8 cellular contexts compared by ENCODE assay signal in the genomic region with DNA sequence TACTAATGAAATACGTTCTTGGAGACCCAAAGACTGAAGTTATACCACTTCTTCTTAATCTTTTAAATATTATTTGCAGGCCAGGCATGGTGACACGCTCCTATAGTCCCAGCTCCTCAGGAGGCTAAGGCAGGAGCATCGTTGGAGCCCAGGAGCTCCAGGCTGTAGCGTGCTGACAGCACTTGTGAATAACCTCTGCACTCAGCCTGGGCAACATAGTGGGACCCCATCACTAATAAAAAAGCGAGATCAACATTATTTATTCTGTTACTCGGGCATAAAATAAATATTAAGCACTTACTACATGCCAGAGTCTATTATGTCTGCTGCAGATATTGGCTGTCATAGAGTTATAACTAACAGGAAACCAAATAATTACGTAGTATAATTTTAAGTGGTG. TPM values are rescaled to one million over a fixed set of nuclear protein-coding genes. Genes with fewer than 3 reads are reported as not detected.
A peak's percentile ranks its signal among the peaks of the same experiment; 100 is the strongest.
DNase-seq lines count a peak whose midpoint lies in the region; TF ChIP-seq lines count a peak whose summit lies in the region.

No MANE protein-coding gene starts in this region.

- H3K9me3 ChIP-seq in CD8-positive, alpha-beta memory T cell (ENCODE audit: low read length): no peaks in the 10 kb centered on the region
- H3K9me3 ChIP-seq in OCI-LY7 (ENCODE audit: low read length) (no peaks in the 10 kb centered on the region), parathyroid adenoma (ENCODE audit: control insufficient read depth, low read length) (no peaks in the 10 kb centered on the region)

- no peaks in the 10 kb centered on the region for H3K9me3 Mint-ChIP-seq in CD8-positive, alpha-beta memory T cell

- peaks cover 51% of the 10 kb centered on the region for H3K79me2 ChIP-seq in OCI-LY7 (ENCODE audit: insufficient read depth, low read depth, low read length)
- H3K79me2 ChIP-seq in parathyroid adenoma: peaks cover 28% of the 10 kb centered on the region

- peak overlapping the region; percentile 92 to 100 (median 97) for H3K4me3 Mint-ChIP-seq in CD8-positive, alpha-beta memory T cell

- POLR2A ChIA-PET in CD8-positive, alpha-beta memory T cell (lab: Charles Lee): interaction anchor here (3.0 kb wide), 1 partner anchor 43 kb away, joined by 93 read pairs; a partner anchor contains a TSS
- POLR2A ChIA-PET in OCI-LY7 (lab: Charles Lee): interaction anchor here (0.6 to 3.0 kb wide), 13 partner anchors 9 to 388 kb away, joined by 3 to 49 read pairs (median 5); a partner anchor contains a TSS

- H3K9me2 ChIP-seq in OCI-LY7 (ENCODE audit: insufficient read depth, low read length): no peaks in the 10 kb centered on the region

- H3K27ac ChIP-seq in CD8-positive, alpha-beta memory T cell (ENCODE audit: low read depth, low read length): peak overlapping the region; percentile 93
- peak overlapping the region; percentile 72 for H3K27ac ChIP-seq in OCI-LY7 (ENCODE audit: low read depth, low read length, poor library complexity, severe bottlenecking)
- H3K27ac ChIP-seq in parathyroid adenoma: no peak overlapping the region

- peaks cover 3% of the 10 kb centered on the region for H3K36me3 ChIP-seq in CD8-positive, alpha-beta memory T cell (ENCODE audit: insufficient read depth, low read length)
- H3K36me3 ChIP-seq in OCI-LY7 (ENCODE audit: insufficient read depth, low read length): peaks cover 30% of the 10 kb centered on the region
- H3K36me3 ChIP-seq in parathyroid adenoma (ENCODE audit: control insufficient read depth, insufficient read depth, low read length): no peaks in the 10 kb centered on the region

- H2AFZ ChIP-seq in OCI-LY7 (ENCODE audit: low read length) (peak overlapping the region; percentile 70), parathyroid adenoma (peak overlapping the region; percentile 80)

- peaks cover 0 to 29% (median 3%) of the 10 kb centered on the region in 3 donors for H3K36me3 Mint-ChIP-seq in CD8-positive, alpha-beta memory T cell

- peaks cover 42 to 49% (median 47%) of the 10 kb centered on the region in 3 donors for H3K4me1 Mint-ChIP-seq in CD8-positive, alpha-beta memory T cell

- peaks cover 31% of the 10 kb centered on the region for H3K4me1 ChIP-seq in CD8-positive, alpha-beta memory T cell (ENCODE audit: insufficient read depth, low read length)
- H3K4me1 ChIP-seq in OCI-LY7 (ENCODE audit: insufficient read depth, low read length, poor library complexity, severe bottlenecking) (peaks cover 29% of the 10 kb centered on the region), parathyroid adenoma (no peaks in the 10 kb centered on the region)

- peak overlapping the region; percentile 70 for H3K4me2 ChIP-seq in OCI-LY7 (ENCODE audit: low read length)
- peak overlapping the region; percentile 83 for H3K4me2 ChIP-seq in parathyroid adenoma (ENCODE audit: low read length)

- H3K27me3 ChIP-seq in CD8-positive, alpha-beta memory T cell (ENCODE audit: insufficient read depth, low read length, poor library complexity, severe bottlenecking): no peaks in the 10 kb centered on the region
- H3K27me3 ChIP-seq in parathyroid adenoma (ENCODE audit: control insufficient read depth, insufficient read depth, low read length): no peaks in the 10 kb centered on the region

- peak overlapping the region; percentile 86 for H3K4me3 ChIP-seq in CD8-positive, alpha-beta memory T cell (ENCODE audit: low read length)
- peak overlapping the region; percentile 88 for H3K4me3 ChIP-seq in OCI-LY7 (ENCODE audit: low read depth, low read length, poor library complexity, severe bottlenecking)
- peak overlapping the region; percentile 91 for H3K4me3 ChIP-seq in epithelial cell of esophagus (ENCODE audit: low read length)
- peak overlapping the region; percentile 78 for H3K4me3 ChIP-seq in parathyroid adenoma (ENCODE audit: low read depth, low read length)

- no peak for DNase-seq in CD8-positive, alpha-beta memory T cell
- DNase-seq in OCI-LY7 (ENCODE audit: low spot score) (no peak), epithelial cell of esophagus (ENCODE audit: low read depth) (no peak), A172 (ENCODE audit: low spot score) (no peak), NCI-H2029 treated with DMSO at 0.1 percent for 48 hours (lab: John Stamatoyannopoulos, UW) (no peak), HuH-7.5 (ENCODE audit: low spot score) (no peak)
- DNase-seq in stimulated activated naive CD4-positive, alpha-beta T cell treated with Interleukin-2 at 50 U/mL for 16 hours (lab: John Stamatoyannopoulos, UW): no peak

- H3K27me3 Mint-ChIP-seq in CD8-positive, alpha-beta memory T cell: no peaks in the 10 kb centered on the region

- no TSS peak for BruUV-seq in OCI-LY7 (replicated peaks; lab: Mats Ljungman, UMichigan)

- H3K9ac ChIP-seq in parathyroid adenoma: no peak overlapping the region

- TF ChIP-seq CTCF in OCI-LY7 (conservative IDR thresholded peaks at IDR 0.05; ENCODE audit: low read length) (no peak), epithelial cell of esophagus (IDR thresholded peaks at IDR 0.05; ENCODE audit: insufficient read depth, low read depth, low read length, missing control alignments) (no peak), parathyroid adenoma (IDR thresholded peaks at IDR 0.05) (no peak)

- intact Hi-C loops in OCI-LY7 (cut with micrococcal nuclease; ENCODE audit: unreplicated experiment): loop anchor here (5.0 kb wide), 1 partner anchor 121 kb away; a partner anchor contains a TSS

- H3K27ac Mint-ChIP-seq in CD8-positive, alpha-beta memory T cell: peak overlapping the region in 5 of 8 donors; percentile 90 to 98 (median 96)

- H4K20me1 ChIP-seq in OCI-LY7 (ENCODE audit: insufficient read depth, low read length): peaks cover 20% of the 10 kb centered on the region

- CTCF ChIA-PET in CD8-positive, alpha-beta memory T cell (lab: Charles Lee): interaction anchor here (1.2 to 2.7 kb wide), 4 partner anchors 15 to 45 kb away, joined by 4 to 32 read pairs (median 7); a partner anchor contains a TSS
- CTCF ChIA-PET in OCI-LY7 (lab: Charles Lee; ENCODE audit: unreplicated experiment): interaction anchor here (1.2 kb wide), 1 partner anchor 41 kb away, joined by 5 read pairs; a partner anchor contains a TSS

RNA-seq across cellular contexts. Expression of a gene that starts 0.7 kb away (rescaled TPM):
- total RNA-seq in CD8-positive, alpha-beta memory T cell: 10 to 100 TPM; 39.4 to 42.8 TPM
- 25.1 TPM for polyA plus RNA-seq in CD8-positive, alpha-beta memory T cell
- total RNA-seq in OCI-LY7 (2014; rRNA removed; shearing (Covaris generic)): 21.8 and 23.0 TPM in 2 replicates
- 31.1 and 33.3 TPM in 2 replicates for total RNA-seq in OCI-LY7 (2022)
- 12.9 and 18.6 TPM in 2 replicates for total RNA-seq in A172 (2014; rRNA removed; shearing (Covaris generic))

RNA-seq across cellular contexts. Expression of a gene that starts 41.9 kb away (rescaled TPM):
- 10 to 100 TPM; 14.9 to 16.8 TPM for total RNA-seq in CD8-positive, alpha-beta memory T cell
- 18.6 TPM for polyA plus RNA-seq in CD8-positive, alpha-beta memory T cell
- total RNA-seq in OCI-LY7 (2014; rRNA removed; shearing (Covaris generic)): 25.8 and 29.5 TPM in 2 replicates
- total RNA-seq in OCI-LY7 (2022): 35.5 and 42.7 TPM in 2 replicates
- 14.0 and 18.6 TPM in 2 replicates for total RNA-seq in A172 (2014; rRNA removed; shearing (Covaris generic))

RNA-seq across cellular contexts. Expression of a gene that starts 42.1 kb away (rescaled TPM):
- 100 to 1,000 TPM; 249 to 265 TPM for total RNA-seq in CD8-positive, alpha-beta memory T cell
- polyA plus RNA-seq in CD8-positive, alpha-beta memory T cell: 18.0 TPM
- 201 and 206 TPM in 2 replicates for total RNA-seq in OCI-LY7 (2014; rRNA removed; shearing (Covaris generic))
- 276 and 285 TPM in 2 replicates for total RNA-seq in OCI-LY7 (2022)
- total RNA-seq in A172 (2014; rRNA removed; shearing (Covaris generic)): 87.6 and 97.8 TPM in 2 replicates
